20 cellular contexts compared by ENCODE assay signal in the genomic region with DNA sequence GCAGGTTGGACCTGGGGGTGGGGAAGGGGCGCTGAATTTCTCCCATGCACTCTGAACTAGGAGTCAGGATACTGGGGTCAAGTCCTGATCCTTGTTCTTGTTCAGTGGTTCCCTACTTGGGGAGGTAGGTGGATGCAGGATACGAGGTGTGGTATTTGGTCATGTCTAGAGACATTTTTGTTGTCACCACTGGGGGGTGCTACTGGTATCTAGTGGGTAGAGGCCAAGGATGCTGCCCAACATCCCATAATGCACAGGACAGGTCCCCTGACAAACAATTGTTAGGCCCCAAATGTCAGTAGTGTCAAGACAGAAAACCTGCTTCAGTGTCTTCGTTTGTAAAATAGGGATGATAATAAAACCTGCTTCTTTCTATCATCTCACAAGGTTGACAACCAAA.
DNase-seq lines count a peak whose midpoint lies in the region; ATAC-seq, FAIRE-seq and TF ChIP-seq lines count a peak whose summit lies in the region.
"Had no signal": no experiment of that assay in that cellular context is flagged by ENCODE, and none has a peak within 500 bp of the region (broad histone marks: within the 10 kb centered on the region; RNA-seq: fewer than 3 reads in every experiment).

No MANE protein-coding gene starts in this region.

- H3K56ac ChIP-seq in mesendoderm (ENCODE audit: low read length): no peak overlapping the region

- peak; percentile 43 for TF ChIP-seq RAD21 in GM12878 (IDR thresholded peaks at IDR 0.05; ENCODE audit: insufficient read depth, low read depth, low read length)

- H3K27me3 Mint-ChIP-seq in activated CD4-positive, alpha-beta T cell treated with anti-CD3 and anti-CD28 coated beads for 36 hours: no peaks in the 10 kb centered on the region
- no peaks in the 10 kb centered on the region for H3K27me3 Mint-ChIP-seq in activated CD4-positive, alpha-beta T cell treated with anti-CD3 and anti-CD28 coated beads, Interleukin-2, amount 10 ng/mL, durations not matched to agents 7 days and 5 days

- no peak overlapping the region for H3K18ac ChIP-seq in mesendoderm (ENCODE audit: low read length)

- H3K27me3 ChIP-seq in GM12878 (replicated peaks in 1 of 2; ENCODE audit: control insufficient read depth in 2 of 2, insufficient read depth in 2 of 2, low read length in 1 of 2) (no peaks in the 10 kb centered on the region; a peak in 2 of 4 replicates), mesendoderm (ENCODE audit: insufficient read depth, low read length, poor library complexity) (no peaks in the 10 kb centered on the region)
- H3K27me3 ChIP-seq: adrenal gland, uterus had no signal

- CTCF ChIA-PET in activated CD4-positive, alpha-beta T cell treated with anti-CD3 and anti-CD28 coated beads for 36 hours (lab: Charles Lee): no interaction called here
- CTCF ChIA-PET in activated CD4-positive, alpha-beta T cell treated with anti-CD3 and anti-CD28 coated beads, Interleukin-2, amount 10 ng/mL, durations not matched to agents 7 days and 5 days (lab: Charles Lee): no interaction called here
- CTCF ChIA-PET in GM12878 (lab: Yijun Ruan, JAX): interaction anchor here (0.7 to 2.4 kb wide), 4 partner anchors 9 to 122 kb away, joined by 3 to 10 read pairs (median 4); no protein-coding TSS in a partner anchor

- no peak overlapping the region for H3K4me3 Mint-ChIP-seq in activated CD4-positive, alpha-beta T cell treated with anti-CD3 and anti-CD28 coated beads for 36 hours
- no peak overlapping the region for H3K4me3 Mint-ChIP-seq in activated CD4-positive, alpha-beta T cell treated with anti-CD3 and anti-CD28 coated beads, Interleukin-2, amount 10 ng/mL, durations not matched to agents 7 days and 5 days
- H3K4me3 Mint-ChIP-seq: activated T-helper 1 cell treated with anti-CD3 and anti-CD28 coated beads, Interleukin-12 subunit alpha, Interleukin-12 subunit beta, Interleukin-2, Interleukin-4 antibody, amounts not matched to agents 30 ng/mL and 10 ng/mL and 1 ng/mL, durations not matched to agents 14 hours and 24 hours and 36 hours; CD8-positive, alpha-beta T cell; neural crest cell had no signal

- peaks cover 2% of the 10 kb centered on the region for H3K9me3 Mint-ChIP-seq in activated CD4-positive, alpha-beta T cell treated with anti-CD3 and anti-CD28 coated beads for 36 hours (ENCODE audit: low read depth)
- no peaks in the 10 kb centered on the region for H3K9me3 Mint-ChIP-seq in activated CD4-positive, alpha-beta T cell treated with anti-CD3 and anti-CD28 coated beads, Interleukin-2, amount 10 ng/mL, durations not matched to agents 7 days and 5 days
- H3K9me3 Mint-ChIP-seq: activated T-helper 1 cell treated with anti-CD3 and anti-CD28 coated beads, Interleukin-12 subunit alpha, Interleukin-12 subunit beta, Interleukin-2, Interleukin-4 antibody, amounts not matched to agents 30 ng/mL and 10 ng/mL and 1 ng/mL, durations not matched to agents 14 hours and 24 hours and 36 hours; CD8-positive, alpha-beta T cell had no signal

- H3K27ac ChIP-seq in GM12878 (ENCODE audit: control insufficient read depth, insufficient read depth) (no peak overlapping the region), mesendoderm (ENCODE audit: low read depth, low read length) (no peak overlapping the region)
- H3K27ac ChIP-seq: adrenal gland, GM23248, uterus had no signal

- RAD21 ChIA-PET in GM12878 (lab: Charles Lee; ENCODE audit: unreplicated experiment): interaction anchor here (1.5 kb wide), 1 partner anchor 86 kb away, joined by 3 read pairs; no protein-coding TSS in a partner anchor

- no peak overlapping the region for H2AK5ac ChIP-seq in mesendoderm (ENCODE audit: low read length)

- intact Hi-C loops in activated CD4-positive, alpha-beta T cell treated with anti-CD3 and anti-CD28 coated beads for 36 hours (cut with DNase I, micrococcal nuclease): no loop called here
- intact Hi-C loops in GM12878 (cut with micrococcal nuclease; ENCODE audit: unreplicated experiment): loop anchor here (5.0 kb wide), 1 partner anchor 89 kb away; no protein-coding TSS in a partner anchor

- no peak overlapping the region for H4K5ac ChIP-seq in mesendoderm (ENCODE audit: low read length)

- WGBS in GM12878 (ENCODE audit: insufficient coverage, insufficient replicate concordance, low lambda C conversion rate, missing lambda C conversion rate): 27% methylated on average over 3 of the region's 3 CpGs
- no CpG with 5 or more reads among the region's 3 CpGs for WGBS in mesendoderm (ENCODE audit: extremely low coverage, insufficient coverage, low lambda C conversion rate)

- H3K4me2 ChIP-seq in GM12878 (ENCODE audit: control insufficient read depth, insufficient read depth) (no peak overlapping the region), mesendoderm (ENCODE audit: low read length) (no peak overlapping the region)

- H2BK5ac ChIP-seq in mesendoderm (ENCODE audit: low read length): no peak overlapping the region

- no peak overlapping the region for H3K27ac Mint-ChIP-seq in activated CD4-positive, alpha-beta T cell treated with anti-CD3 and anti-CD28 coated beads for 36 hours
- no peak overlapping the region for H3K27ac Mint-ChIP-seq in activated CD4-positive, alpha-beta T cell treated with anti-CD3 and anti-CD28 coated beads, Interleukin-2, amount 10 ng/mL, durations not matched to agents 7 days and 5 days
- H3K27ac Mint-ChIP-seq: activated T-helper 1 cell treated with anti-CD3 and anti-CD28 coated beads, Interleukin-12 subunit alpha, Interleukin-12 subunit beta, Interleukin-2, Interleukin-4 antibody, amounts not matched to agents 30 ng/mL and 10 ng/mL and 1 ng/mL, durations not matched to agents 14 hours and 24 hours and 36 hours; CD8-positive, alpha-beta T cell had no signal

- BruUV-seq in GM12878 (replicated peaks; lab: Mats Ljungman, UMichigan): no TSS peak

- peak; percentile 7 for DNase-seq in activated CD4-positive, alpha-beta T cell treated with anti-CD3 and anti-CD28 coated beads for 36 hours
- DNase-seq in activated CD4-positive, alpha-beta T cell treated with anti-CD3 and anti-CD28 coated beads, Interleukin-2, amount 10 ng/mL, durations not matched to agents 7 days and 5 days: no peak
- peak; percentile 44 for DNase-seq in HuH-7 (ENCODE audit: low spot score)
- DNase-seq in GM12878 (ENCODE audit: low read depth, low spot score): no peak
- peak; percentile 71 for DNase-seq in mesendoderm
- no peak for DNase-seq in cerebellum (ENCODE audit: low spot score)
- DNase-seq in NOMO-1 (lab: John Stamatoyannopoulos, UW; ENCODE audit: unreplicated experiment in 2 of 2): no peak
- DNase-seq: adrenal gland; CD8-positive, alpha-beta T cell; GF-D8; GM23248; mesenchymal stem cell; NCI-H1048; retina; SIG-M5; uterus had no signal

- in situ Hi-C loops in GM12878 (cut with MboI): no loop called here

- no peak overlapping the region for H3K4ac ChIP-seq in mesendoderm (ENCODE audit: low read depth, low read length)

- TF ChIP-seq POLR2A in GM12878 (IDR thresholded peaks at IDR 0.05; ENCODE audit: low read depth, low read length): no peak

- POLR2A ChIA-PET in activated CD4-positive, alpha-beta T cell treated with anti-CD3 and anti-CD28 coated beads for 36 hours (lab: Charles Lee): no interaction called here
- POLR2A ChIA-PET in activated CD4-positive, alpha-beta T cell treated with anti-CD3 and anti-CD28 coated beads, Interleukin-2, amount 10 ng/mL, durations not matched to agents 7 days and 5 days (lab: Charles Lee): no interaction called here
- POLR2A ChIA-PET in GM12878 (lab: Charles Lee): no interaction called here

- H3K36me3 ChIP-seq in GM12878 (ENCODE audit: control insufficient read depth in 2 of 2, insufficient read depth in 2 of 2, low read length in 1 of 2): no peaks in the 10 kb centered on the region
- no peaks in the 10 kb centered on the region for H3K36me3 ChIP-seq in mesendoderm (ENCODE audit: control insufficient read depth, insufficient read depth, low read length)
- H3K36me3 ChIP-seq: adrenal gland, uterus had no signal

- H3K79me2 ChIP-seq in GM12878 (ENCODE audit: control insufficient read depth, insufficient read depth, low read length): no peaks in the 10 kb centered on the region
- no peaks in the 10 kb centered on the region for H3K79me2 ChIP-seq in mesendoderm (ENCODE audit: control insufficient read depth, insufficient read depth, low read length)

- H2AFZ ChIP-seq in GM12878 (ENCODE audit: control insufficient read depth, low read depth, low read length): no peak overlapping the region
- H2AFZ ChIP-seq: GM23248 had no signal

- H3K4me3 ChIP-seq in GM12878: no peak overlapping the region
- no peak overlapping the region for H3K4me3 ChIP-seq in mesendoderm (ENCODE audit: low read length)
- H3K4me3 ChIP-seq: adrenal gland, GM23248, uterus had no signal

- no peak overlapping the region for H2BK15ac ChIP-seq in mesendoderm (replicated peaks; ENCODE audit: low read depth)

- H2BK120ac ChIP-seq in mesendoderm (ENCODE audit: low read depth, low read length): no peak overlapping the region

- H3K4me1 ChIP-seq in GM12878 (ENCODE audit: control insufficient read depth, insufficient read depth, low read length): no peaks in the 10 kb centered on the region
- H3K4me1 ChIP-seq in mesendoderm (ENCODE audit: control insufficient read depth, low read depth, low read length): no peaks in the 10 kb centered on the region
- H3K4me1 ChIP-seq: adrenal gland, uterus had no signal

- no peak for ATAC-seq in activated CD4-positive, alpha-beta T cell treated with anti-CD3 and anti-CD28 coated beads for 36 hours
- ATAC-seq in GM12878 (0 out of 3 replicates have a peak, but pooled peaks have one; percentile 41), GM19324 (IDR thresholded peaks at IDR 0.05; ENCODE audit: low FRiP score, unreplicated experiment) (no peak)
- ATAC-seq: CD8-positive, alpha-beta T cell had no signal

- SMC1A ChIA-PET in GM12878 (lab: Charles Lee; ENCODE audit: uncharacterized antibody, unreplicated experiment): no interaction called here

- H3K9ac ChIP-seq in GM12878 (ENCODE audit: control insufficient read depth, insufficient read depth, low read length) (no peak overlapping the region), mesendoderm (ENCODE audit: low read length) (no peak overlapping the region)
- H3K9ac ChIP-seq: GM23248 had no signal

- no peaks in the 10 kb centered on the region for H3K79me1 ChIP-seq in mesendoderm (ENCODE audit: low read length)

- H3K23ac ChIP-seq in mesendoderm (ENCODE audit: low read length): no peak overlapping the region

- TF ChIP-seq EP300 in GM12878 (IDR thresholded peaks at IDR 0.05; ENCODE audit: borderline replicate concordance in 1 of 2, control insufficient read depth in 1 of 2, low read depth in 2 of 2, low read length in 2 of 2): no peak

- no peaks in the 10 kb centered on the region for H3K36me3 Mint-ChIP-seq in activated CD4-positive, alpha-beta T cell treated with anti-CD3 and anti-CD28 coated beads for 36 hours (ENCODE audit: low read depth)
- H3K36me3 Mint-ChIP-seq in activated CD4-positive, alpha-beta T cell treated with anti-CD3 and anti-CD28 coated beads, Interleukin-2, amount 10 ng/mL, durations not matched to agents 7 days and 5 days (ENCODE audit: low read depth): no peaks in the 10 kb centered on the region
- H3K36me3 Mint-ChIP-seq: CD8-positive, alpha-beta T cell had no signal

- FAIRE-seq in GM12878 (lab: Jason Lieb, UNC): no peak
- FAIRE-seq: keratinocyte had no signal

- no peaks in the 10 kb centered on the region for H4K20me1 ChIP-seq in GM12878 (ENCODE audit: control insufficient read depth, insufficient read depth)

- no peaks in the 10 kb centered on the region for H3K9me3 ChIP-seq in GM12878 (replicated peaks; ENCODE audit: control insufficient read depth, insufficient read depth, low read length)
- H3K9me3 ChIP-seq: adrenal gland, uterus had no signal

- H4K8ac ChIP-seq in mesendoderm (ENCODE audit: low read depth, low read length): no peak overlapping the region

- peak; percentile 15 to 28 (median 25); a peak in 2 of 6 replicates for TF ChIP-seq CTCF in GM12878 (IDR thresholded peaks at IDR 0.05 in 2 of 3, conservative IDR thresholded peaks at IDR 0.05 in 1 of 3; ENCODE audit: control insufficient read depth in 2 of 3, extremely low read depth in 1 of 3, insufficient read depth in 1 of 3, low read depth in 3 of 3, low read length in 3 of 3)

- H3K4me1 Mint-ChIP-seq in activated CD4-positive, alpha-beta T cell treated with anti-CD3 and anti-CD28 coated beads for 36 hours: no peaks in the 10 kb centered on the region
- H3K4me1 Mint-ChIP-seq in activated CD4-positive, alpha-beta T cell treated with anti-CD3 and anti-CD28 coated beads, Interleukin-2, amount 10 ng/mL, durations not matched to agents 7 days and 5 days: no peaks in the 10 kb centered on the region

Comparison
In these comparisons a context has a peak if more than half of its experiments do, and no peak if none do; other contexts are left out.
1. DNase-seq: peak in activated CD4-positive, alpha-beta T cell treated with anti-CD3 and anti-CD28 coated beads for 36 hours (single experiment), HuH-7 (single experiment) and mesendoderm (single experiment); none in activated CD4-positive, alpha-beta T cell treated with anti-CD3 and anti-CD28 coated beads, Interleukin-2, amount 10 ng/mL, durations not matched to agents 7 days and 5 days (single experiment), GM12878 (single experiment), cerebellum (single experiment) and NOMO-1 (0 of 2).